In the genomic region with DNA sequence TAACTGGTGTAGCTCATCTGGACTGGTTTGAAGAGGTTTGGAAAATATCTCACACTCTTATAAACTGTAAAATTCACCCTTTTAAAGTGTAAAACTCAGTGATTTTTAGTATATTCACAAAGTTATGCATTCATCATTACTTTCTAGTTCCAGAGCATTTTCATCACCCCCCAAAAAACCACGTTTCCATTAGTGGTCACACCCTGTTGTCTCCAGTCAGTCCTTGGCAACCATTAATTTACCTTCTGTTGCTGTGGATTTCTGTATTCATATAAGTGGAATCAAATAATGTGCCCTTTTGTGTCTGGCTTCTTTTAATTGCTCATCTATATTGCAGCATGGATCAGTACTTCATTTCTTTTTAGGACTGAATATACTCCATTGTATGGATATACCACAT, we compare ENCODE assay signal across 26 cellular contexts. TPM values are rescaled to one million over a fixed set of nuclear protein-coding genes. Genes with fewer than 3 reads are reported as not detected.
DNase-seq lines count a peak whose midpoint lies in the region; ATAC-seq, FAIRE-seq and TF ChIP-seq lines count a peak whose summit lies in the region.
"Had no signal": no experiment of that assay in that cellular context is flagged by ENCODE, and none has a peak within 500 bp of the region (broad histone marks: within the 10 kb centered on the region; RNA-seq: fewer than 3 reads in every experiment).

No MANE protein-coding gene starts in this region.

- TF ChIP-seq CTCF in neutrophil (IDR thresholded peaks at IDR 0.05): no peak
- TF ChIP-seq CTCF in tibial artery (IDR thresholded peaks at IDR 0.05): no peak
- TF ChIP-seq CTCF in spleen (IDR thresholded peaks at IDR 0.05 in 8 of 11, conservative IDR thresholded peaks at IDR 0.05 in 3 of 11): no peak

- no peak overlapping the region for H3K4me3 Mint-ChIP-seq in activated CD4-positive, alpha-beta T cell treated with anti-CD3 and anti-CD28 coated beads, Interleukin-2, amount 10 ng/mL, durations not matched to agents 7 days and 5 days
- no peak overlapping the region for H3K4me3 Mint-ChIP-seq in activated naive CD8-positive, alpha-beta T cell treated with anti-CD3 and anti-CD28 coated beads, Interleukin-2, amount 50 U/mL, for 24 hours
- H3K4me3 Mint-ChIP-seq: CD14-positive monocyte, HFFc6 had no signal

- H3K9me3 Mint-ChIP-seq in activated CD4-positive, alpha-beta T cell treated with anti-CD3 and anti-CD28 coated beads, Interleukin-2, amount 10 ng/mL, durations not matched to agents 7 days and 5 days: peaks cover 6% of the 10 kb centered on the region
- peaks cover 9% of the 10 kb centered on the region for H3K9me3 Mint-ChIP-seq in activated naive CD8-positive, alpha-beta T cell treated with anti-CD3 and anti-CD28 coated beads, Interleukin-2, amount 50 U/mL, for 24 hours
- H3K9me3 Mint-ChIP-seq: HFFc6 had no signal

- peaks cover 23% of the 10 kb centered on the region for H3K36me3 Mint-ChIP-seq in activated CD4-positive, alpha-beta T cell treated with anti-CD3 and anti-CD28 coated beads, Interleukin-2, amount 10 ng/mL, durations not matched to agents 7 days and 5 days (ENCODE audit: low read depth)
- peaks cover 16% of the 10 kb centered on the region for H3K36me3 Mint-ChIP-seq in activated naive CD8-positive, alpha-beta T cell treated with anti-CD3 and anti-CD28 coated beads, Interleukin-2, amount 50 U/mL, for 24 hours (ENCODE audit: low read depth)

- peak overlapping the region; percentile 19 for H3K27ac Mint-ChIP-seq in activated CD4-positive, alpha-beta T cell treated with anti-CD3 and anti-CD28 coated beads, Interleukin-2, amount 10 ng/mL, durations not matched to agents 7 days and 5 days
- peak overlapping the region; percentile 13 for H3K27ac Mint-ChIP-seq in activated naive CD8-positive, alpha-beta T cell treated with anti-CD3 and anti-CD28 coated beads, Interleukin-2, amount 50 U/mL, for 24 hours
- H3K27ac Mint-ChIP-seq: HFFc6 had no signal

- TF ChIP-seq POLR2A in GM12892 (IDR thresholded peaks at IDR 0.05; ENCODE audit: low read depth, low read length): no peak
- no peak for TF ChIP-seq POLR2A in spleen (IDR thresholded peaks at IDR 0.05)

- H3K27me3 Mint-ChIP-seq in activated CD4-positive, alpha-beta T cell treated with anti-CD3 and anti-CD28 coated beads, Interleukin-2, amount 10 ng/mL, durations not matched to agents 7 days and 5 days: no peaks in the 10 kb centered on the region
- no peaks in the 10 kb centered on the region for H3K27me3 Mint-ChIP-seq in activated naive CD8-positive, alpha-beta T cell treated with anti-CD3 and anti-CD28 coated beads, Interleukin-2, amount 50 U/mL, for 24 hours

- DNase-seq in activated CD4-positive, alpha-beta T cell treated with anti-CD3 and anti-CD28 coated beads, Interleukin-2, amount 10 ng/mL, durations not matched to agents 7 days and 5 days: no peak
- DNase-seq in activated CD4-positive, alpha-beta T cell treated with anti-CD3 and anti-CD28 coated beads for 1 hour: no peak
- DNase-seq in GM12892 (ENCODE audit: insufficient read length) (no peak), tibial artery (no peak), spleen (no peak), NCI-H146 treated with DMSO at 0.1 percent for 48 hours (lab: John Stamatoyannopoulos, UW; ENCODE audit: unreplicated experiment) (no peak)
- DNase-seq in activated naive CD8-positive, alpha-beta T cell treated with anti-CD3 and anti-CD28 coated beads, Interleukin-2, amount 50 U/mL, for 24 hours: no peak
- DNase-seq: EL, GF-D8, H7, HFFc6, MM.1S, NCI-H1092 treated with DMSO at 0.1 percent for 48 hours, NCI-H1436 treated with DMSO at 0.1 percent for 48 hours, NCI-H2029, NCI-H226, NCI-H510A treated with DMSO at 0.1 percent for 48 hours, NCI-H82, SIG-M5 had no signal

- no peak overlapping the region for H3K4me3 ChIP-seq in neutrophil (ENCODE audit: low read depth in 1 of 2, low read length in 1 of 2)
- H3K4me3 ChIP-seq in tibial artery: no peak overlapping the region
- H3K4me3 ChIP-seq in spleen: no peak overlapping the region
- H3K4me3 ChIP-seq: K562 had no signal

- H3K4me1 ChIP-seq in neutrophil (ENCODE audit: control insufficient read depth in 1 of 2, insufficient read depth in 1 of 2, low read depth in 1 of 2, low read length in 1 of 2): peaks cover 24 to 45% of the 10 kb centered on the region in 2 experiments
- peaks cover 0 to 71% (median 5%) of the 10 kb centered on the region in 4 donors for H3K4me1 ChIP-seq in tibial artery
- peaks cover 0 to 83% (median 62%) of the 10 kb centered on the region in 6 donors for H3K4me1 ChIP-seq in spleen

- intact Hi-C loops in tibial artery (cut with DNase I; ENCODE audit: low total_unique reads): no loop called here
- intact Hi-C loops in spleen (cut with DNase I; ENCODE audit: low total_unique reads): no loop called here

- peak; percentile 21 for FAIRE-seq in GM12892 (lab: Jason Lieb, UNC)
- FAIRE-seq: D721Med, HepG2, K562 had no signal

- 61 to 95% (median 80%) methylated on average over 1 of the region's 1 CpG for WGBS in spleen, 5 donors

- H3K9me3 ChIP-seq in neutrophil: no peaks in the 10 kb centered on the region
- no peaks in the 10 kb centered on the region for H3K9me3 ChIP-seq in tibial artery
- H3K9me3 ChIP-seq in spleen: no peaks in the 10 kb centered on the region

- H3K36me3 ChIP-seq in neutrophil (no peaks in the 10 kb centered on the region), tibial artery (peaks cover 0 to 9% (median 0%) of the 10 kb centered on the region in 3 donors), spleen (peaks cover 0 to 11% (median 0%) of the 10 kb centered on the region in 6 donors)

- POLR2A ChIA-PET in activated CD4-positive, alpha-beta T cell treated with anti-CD3 and anti-CD28 coated beads, Interleukin-2, amount 10 ng/mL, durations not matched to agents 7 days and 5 days (lab: Charles Lee): no interaction called here

- H3K27me3 ChIP-seq in neutrophil (no peaks in the 10 kb centered on the region), tibial artery (no peaks in the 10 kb centered on the region), spleen (replicated peaks in 1 of 7) (no peaks in the 10 kb centered on the region)

- H3K27ac ChIP-seq in neutrophil: peak overlapping the region; percentile 47
- H3K27ac ChIP-seq in tibial artery: no peak overlapping the region
- H3K27ac ChIP-seq in spleen: no peak overlapping the region
- H3K27ac ChIP-seq: HL-60 had no signal

- ATAC-seq in activated naive CD8-positive, alpha-beta T cell treated with anti-CD3 and anti-CD28 coated beads, Interleukin-2, amount 50 U/mL, for 24 hours: peak; percentile 45
- ATAC-seq: HepG2, Panc1 had no signal

- CTCF ChIA-PET in activated CD4-positive, alpha-beta T cell treated with anti-CD3 and anti-CD28 coated beads, Interleukin-2, amount 10 ng/mL, durations not matched to agents 7 days and 5 days (lab: Charles Lee): interaction anchor here (0.8 to 1.0 kb wide), 2 partner anchors 20 to 40 kb away, joined by 3 read pairs; no protein-coding TSS in a partner anchor

- H3K4me1 Mint-ChIP-seq in activated CD4-positive, alpha-beta T cell treated with anti-CD3 and anti-CD28 coated beads, Interleukin-2, amount 10 ng/mL, durations not matched to agents 7 days and 5 days: peaks cover 20% of the 10 kb centered on the region
- H3K4me1 Mint-ChIP-seq in activated naive CD8-positive, alpha-beta T cell treated with anti-CD3 and anti-CD28 coated beads, Interleukin-2, amount 50 U/mL, for 24 hours: peaks cover 69% of the 10 kb centered on the region

RNA-seq across cellular contexts. Expression of gene NIPBL, which starts 18.4 kb away (rescaled TPM):
- total RNA-seq in activated CD4-positive, alpha-beta T cell treated with anti-CD3 and anti-CD28 coated beads, Interleukin-2, amount 10 ng/mL, durations not matched to agents 7 days and 5 days: 10 to 100 TPM; 59.4 to 72.8 TPM
- polyA plus RNA-seq in GM12892 (2012; ENCODE audit: missing spikeins): 17.6 TPM
- 100 to 1,000 TPM in 1 of 7 donors, 10 to 100 TPM in 6; 70.2 to 103 (median 86.4) TPM for total RNA-seq in spleen
- 10 to 100 TPM; 16.8 to 17.5 (median 17.0) TPM for polyA plus RNA-seq in spleen
